ENCODE assay signal across 26 cellular contexts in the genomic region with DNA sequence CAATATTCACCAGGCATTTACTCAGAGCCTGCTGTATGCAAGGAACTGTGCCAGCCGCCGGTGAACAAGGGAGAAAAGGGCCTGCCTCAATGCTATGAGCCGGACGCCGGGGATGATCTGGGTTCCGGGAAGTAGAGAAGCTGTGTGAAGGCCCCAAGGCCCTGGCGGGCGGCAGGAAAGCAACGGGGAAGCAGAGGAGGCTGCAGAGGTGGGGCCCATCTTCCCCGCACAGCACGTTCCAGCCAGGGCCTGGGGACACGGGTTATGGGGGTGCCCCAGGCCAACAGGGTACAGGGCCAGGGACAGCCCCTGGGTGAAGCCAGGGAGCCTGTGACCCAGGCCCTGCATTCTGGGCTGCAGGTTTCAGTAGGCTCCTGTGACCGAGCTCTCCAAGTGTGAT.
"Had no signal": no experiment of that assay in that cellular context is flagged by ENCODE, and none has a peak within 500 bp of the region (broad histone marks: within the 10 kb centered on the region; RNA-seq: fewer than 3 reads in every experiment).

No MANE protein-coding gene starts in this region.

- H3K9me3 Mint-ChIP-seq: natural killer cell; stimulated activated effector memory CD8-positive, alpha-beta T cell treated with anti-CD3 and anti-CD28 coated beads, Interleukin-12 subunit alpha, Interleukin-12 subunit beta, amount 100 ng/mL, for 72 hours; stimulated activated naive B cell treated with anti-CD40 and anti-IgM and Interleukin-4, amounts not matched to agents 10 μg/mL and 1 μg/mL and 100 μg/mL, for 72 hours; stimulated activated naive CD8-positive, alpha-beta T cell treated with anti-CD3 and anti-CD28 coated beads, Interleukin-15, Interleukin-2, amounts not matched to agents 100 ng/mL and 50 ng/mL, for 24 hours; type B pancreatic cell had no signal

- ATAC-seq: naive thymus-derived CD4-positive, alpha-beta T cell; natural killer cell; pancreas; right lobe of liver; stimulated activated effector memory CD8-positive, alpha-beta T cell treated with anti-CD3 and anti-CD28 coated beads, Interleukin-12 subunit alpha, Interleukin-12 subunit beta, amount 100 ng/mL, for 72 hours; stimulated activated naive B cell treated with anti-CD40 and anti-IgM and Interleukin-4, amounts not matched to agents 10 μg/mL and 1 μg/mL and 100 μg/mL, for 72 hours; upper lobe of right lung had no signal

- H3K27ac Mint-ChIP-seq: natural killer cell; nephron; neural progenitor cell; stimulated activated effector memory CD8-positive, alpha-beta T cell treated with anti-CD3 and anti-CD28 coated beads, Interleukin-12 subunit alpha, Interleukin-12 subunit beta, amount 100 ng/mL, for 72 hours; stimulated activated naive B cell treated with anti-CD40 and anti-IgM and Interleukin-4, amounts not matched to agents 10 μg/mL and 1 μg/mL and 100 μg/mL, for 72 hours; stimulated activated naive CD8-positive, alpha-beta T cell treated with anti-CD3 and anti-CD28 coated beads, Interleukin-15, Interleukin-2, amounts not matched to agents 100 ng/mL and 50 ng/mL, for 24 hours; type B pancreatic cell had no signal

- DNase-seq: naive thymus-derived CD4-positive, alpha-beta T cell; natural killer cell; nucleus accumbens; psoas muscle; right lobe of liver; sigmoid colon; small intestine; stimulated activated CD4-positive, alpha-beta T cell treated with anti-CD3 and anti-CD28 coated beads, Interleukin-15, amount 100 ng/mL, for 24 hours; stimulated activated CD4-positive, alpha-beta T cell treated with anti-CD3 and anti-CD28 coated beads, Interleukin-2, amount 100 ng/mL, for 24 hours; stimulated activated CD4-positive, alpha-beta T cell treated with anti-CD3 and anti-CD28 coated beads, Interleukin-2, amount 100 ng/mL, for 48 hours; stimulated activated CD4-positive, alpha-beta T cell treated with anti-CD3 and anti-CD28 coated beads, Interleukin-4, amount 100 ng/mL, for 24 hours; stimulated activated naive B cell treated with anti-CD40 and anti-IgM and Interleukin-4, amounts not matched to agents 10 μg/mL and 1 μg/mL and 100 μg/mL, for 72 hours; stimulated activated naive CD4-positive, alpha-beta T cell treated with Interleukin-2 at 50 U/mL for 16 hours; stomach; tibial artery; transverse colon; upper lobe of right lung had no signal

- H3K9ac ChIP-seq: neural progenitor cell had no signal

- H3K27me3 ChIP-seq: neural progenitor cell, neutrophil, pancreas, right lobe of liver, sigmoid colon, stomach, tibial artery, transverse colon, upper lobe of right lung, vagina had no signal

- H3K36me3 Mint-ChIP-seq: natural killer cell had no signal

- H3K36me3 ChIP-seq: neural progenitor cell, pancreas, right lobe of liver, thoracic aorta, transverse colon, vagina had no signal

- H2AFZ ChIP-seq: neural progenitor cell had no signal

- H3K4me1 ChIP-seq: neural progenitor cell, pancreas, right lobe of liver, sigmoid colon, tibial artery, transverse colon, upper lobe of right lung had no signal

- H3K4me3 ChIP-seq: neural progenitor cell, pancreas, psoas muscle, right lobe of liver, sigmoid colon, stomach, thoracic aorta, tibial artery, transverse colon, upper lobe of right lung, vagina had no signal

- FAIRE-seq: pancreas, small intestine had no signal

- H3K9me3 ChIP-seq: neutrophil, pancreas, psoas muscle, right lobe of liver, sigmoid colon, stomach, thoracic aorta, tibial artery, transverse colon, upper lobe of right lung, vagina had no signal

- H3K27me3 Mint-ChIP-seq: naive thymus-derived CD4-positive, alpha-beta T cell; stimulated activated naive B cell treated with anti-CD40 and anti-IgM and Interleukin-4, amounts not matched to agents 10 μg/mL and 1 μg/mL and 100 μg/mL, for 72 hours; stimulated activated naive CD8-positive, alpha-beta T cell treated with anti-CD3 and anti-CD28 coated beads, Interleukin-15, Interleukin-2, amounts not matched to agents 100 ng/mL and 50 ng/mL, for 24 hours; type B pancreatic cell had no signal

- H3K4me3 Mint-ChIP-seq: naive thymus-derived CD4-positive, alpha-beta T cell; natural killer cell; nephron; neural progenitor cell; stimulated activated effector memory CD8-positive, alpha-beta T cell treated with anti-CD3 and anti-CD28 coated beads, Interleukin-12 subunit alpha, Interleukin-12 subunit beta, amount 100 ng/mL, for 72 hours; stimulated activated naive B cell treated with anti-CD40 and anti-IgM and Interleukin-4, amounts not matched to agents 10 μg/mL and 1 μg/mL and 100 μg/mL, for 72 hours; stimulated activated naive CD8-positive, alpha-beta T cell treated with anti-CD3 and anti-CD28 coated beads, Interleukin-15, Interleukin-2, amounts not matched to agents 100 ng/mL and 50 ng/mL, for 24 hours; type B pancreatic cell had no signal

- H3K4me2 ChIP-seq: neural progenitor cell had no signal

- H3K27ac ChIP-seq: neural progenitor cell, neutrophil, pancreas, psoas muscle, right lobe of liver, sigmoid colon, stomach, thoracic aorta, tibial artery, transverse colon, upper lobe of right lung, vagina had no signal
